ENCODE assay signal across 29 cellular contexts in genomic region chr16:59252317-59252716, GRCh38.
"Had no signal": no experiment of that assay in that cellular context is flagged by ENCODE, and none has a peak within 500 bp of the region (broad histone marks: within the 10 kb centered on the region; RNA-seq: fewer than 3 reads in every experiment).

No MANE protein-coding gene starts in this region.

- H3K27ac Mint-ChIP-seq: immature natural killer cell; mesothelial cell of epicardium; naive B cell; natural killer cell; nephron progenitor cell; progenitor cell of endocrine pancreas; stimulated activated naive B cell treated with anti-CD40 and anti-IgM and Interleukin-4, amounts not matched to agents 10 μg/mL and 1 μg/mL and 100 μg/mL, for 72 hours had no signal

- FAIRE-seq: islet of Langerhans, kidney had no signal

- H3K36me3 ChIP-seq: left lung, lower lobe of right lung, ovary, right atrium auricular region, right lobe of liver, stomach, thyroid gland, transverse colon, upper lobe of left lung, vagina had no signal

- H3K36me3 Mint-ChIP-seq: immature natural killer cell; mesothelial cell of epicardium; naive B cell; natural killer cell; stimulated activated naive B cell treated with anti-CD40 and anti-IgM and Interleukin-4, amounts not matched to agents 10 μg/mL and 1 μg/mL and 100 μg/mL, for 72 hours had no signal

- H3K27ac ChIP-seq: left lung, lower lobe of right lung, ovary, right atrium auricular region, right lobe of liver, stomach, testis, thyroid gland, transverse colon, upper lobe of left lung, vagina had no signal

- H3K4me1 Mint-ChIP-seq: mesothelial cell of epicardium; naive B cell; nephron progenitor cell; stimulated activated naive B cell treated with anti-CD40 and anti-IgM and Interleukin-4, amounts not matched to agents 10 μg/mL and 1 μg/mL and 100 μg/mL, for 72 hours had no signal

- H3K4me3 Mint-ChIP-seq: immature natural killer cell; mesothelial cell of epicardium; natural killer cell; nephron progenitor cell; stimulated activated naive B cell treated with anti-CD40 and anti-IgM and Interleukin-4, amounts not matched to agents 10 μg/mL and 1 μg/mL and 100 μg/mL, for 72 hours had no signal

- ATAC-seq: left colon; left lung; lower lobe of right lung; natural killer cell; right lobe of liver; stimulated activated naive B cell treated with anti-CD40 and anti-IgM and Interleukin-4, amounts not matched to agents 10 μg/mL and 1 μg/mL and 100 μg/mL, for 72 hours; stimulated activated naive CD8-positive, alpha-beta T cell treated with anti-CD3 and anti-CD28 coated beads, Interleukin-15, Interleukin-2, amounts not matched to agents 100 U/mL and 50 U/mL, for 24 hours had no signal

- H3K4me1 ChIP-seq: left lung, lower lobe of right lung, right atrium auricular region, right lobe of liver, stomach, testis, thyroid gland, transverse colon, upper lobe of left lung, vagina had no signal

- H3K27me3 ChIP-seq: left lung, ovary, right atrium auricular region, right lobe of liver, stomach, testis, thyroid gland, transverse colon, upper lobe of left lung, vagina had no signal

- H3K9me3 ChIP-seq: left lung, lower lobe of right lung, ovary, right atrium auricular region, right lobe of liver, stomach, testis, thyroid gland, upper lobe of left lung, vagina had no signal

- H3K4me3 ChIP-seq: left lung, lower lobe of right lung, ovary, right atrium auricular region, right lobe of liver, stomach, testis, thyroid gland, transverse colon, upper lobe of left lung, vagina had no signal

- H3K27me3 Mint-ChIP-seq: naive B cell; progenitor cell of endocrine pancreas; stimulated activated naive B cell treated with anti-CD40 and anti-IgM and Interleukin-4, amounts not matched to agents 10 μg/mL and 1 μg/mL and 100 μg/mL, for 72 hours had no signal

- DNase-seq: hypothalamus; immature natural killer cell; kidney; left colon; left lung; lower lobe of right lung; mammary epithelial cell; mesenchymal stem cell; naive B cell; natural killer cell; nephron progenitor cell; ovary; right lobe of liver; stimulated activated CD4-positive, alpha-beta T cell treated with anti-CD3 and anti-CD28 coated beads, Interleukin-12 subunit alpha, Interleukin-12 subunit beta, amount 100 ng/mL, for 4 hours; stimulated activated CD4-positive, alpha-beta T cell treated with anti-CD3 and anti-CD28 coated beads, Interleukin-15, amount 100 ng/mL, for 24 hours; stimulated activated CD4-positive, alpha-beta T cell treated with anti-CD3 and anti-CD28 coated beads, Interleukin-2, amount 100 ng/mL, for 24 hours; stimulated activated CD4-positive, alpha-beta T cell treated with anti-CD3 and anti-CD28 coated beads, Interleukin-4, amount 100 ng/mL, for 1 hour; stimulated activated naive B cell treated with anti-CD40 and anti-IgM and Interleukin-4, amounts not matched to agents 10 μg/mL and 1 μg/mL and 100 μg/mL, for 72 hours; stimulated activated naive CD8-positive, alpha-beta T cell treated with anti-CD3 and anti-CD28 coated beads, Interleukin-15, Interleukin-2, amounts not matched to agents 100 U/mL and 50 U/mL, for 24 hours; stomach; testis; thyroid gland; transverse colon; upper lobe of left lung had no signal
